1 cellular context compared by ENCODE assay signal in genomic region chr2:71060871-71061270, GRCh38.
TF ChIP-seq lines count a peak whose summit lies in the region.

No MANE protein-coding gene starts in this region.

TF ChIP-seq in GM12878, 131 proteins besides CTCF, POLR2A, EP300 and RAD21 (continued from another document):
- TF ChIP-seq, protein P1, sequence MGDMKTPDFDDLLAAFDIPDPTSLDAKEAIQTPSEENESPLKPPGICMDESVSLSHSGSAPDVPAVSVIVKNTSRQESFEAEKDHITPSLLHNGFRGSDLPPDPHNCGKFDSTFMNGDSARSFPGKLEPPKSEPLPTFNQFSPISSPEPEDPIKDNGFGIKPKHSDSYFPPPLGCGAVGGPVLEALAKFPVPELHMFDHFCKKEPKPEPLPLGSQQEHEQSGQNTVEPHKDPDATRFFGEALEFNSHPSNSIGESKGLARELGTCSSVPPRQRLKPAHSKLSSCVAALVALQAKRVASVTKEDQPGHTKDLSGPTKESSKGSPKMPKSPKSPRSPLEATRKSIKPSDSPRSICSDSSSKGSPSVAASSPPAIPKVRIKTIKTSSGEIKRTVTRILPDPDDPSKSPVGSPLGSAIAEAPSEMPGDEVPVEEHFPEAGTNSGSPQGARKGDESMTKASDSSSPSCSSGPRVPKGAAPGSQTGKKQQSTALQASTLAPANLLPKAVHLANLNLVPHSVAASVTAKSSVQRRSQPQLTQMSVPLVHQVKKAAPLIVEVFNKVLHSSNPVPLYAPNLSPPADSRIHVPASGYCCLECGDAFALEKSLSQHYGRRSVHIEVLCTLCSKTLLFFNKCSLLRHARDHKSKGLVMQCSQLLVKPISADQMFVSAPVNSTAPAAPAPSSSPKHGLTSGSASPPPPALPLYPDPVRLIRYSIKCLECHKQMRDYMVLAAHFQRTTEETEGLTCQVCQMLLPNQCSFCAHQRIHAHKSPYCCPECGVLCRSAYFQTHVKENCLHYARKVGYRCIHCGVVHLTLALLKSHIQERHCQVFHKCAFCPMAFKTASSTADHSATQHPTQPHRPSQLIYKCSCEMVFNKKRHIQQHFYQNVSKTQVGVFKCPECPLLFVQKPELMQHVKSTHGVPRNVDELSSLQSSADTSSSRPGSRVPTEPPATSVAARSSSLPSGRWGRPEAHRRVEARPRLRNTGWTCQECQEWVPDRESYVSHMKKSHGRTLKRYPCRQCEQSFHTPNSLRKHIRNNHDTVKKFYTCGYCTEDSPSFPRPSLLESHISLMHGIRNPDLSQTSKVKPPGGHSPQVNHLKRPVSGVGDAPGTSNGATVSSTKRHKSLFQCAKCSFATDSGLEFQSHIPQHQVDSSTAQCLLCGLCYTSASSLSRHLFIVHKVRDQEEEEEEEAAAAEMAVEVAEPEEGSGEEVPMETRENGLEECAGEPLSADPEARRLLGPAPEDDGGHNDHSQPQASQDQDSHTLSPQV (IDR thresholded peaks at IDR 0.05), result no peak
- TF ChIP-seq CBX3 (IDR thresholded peaks at IDR 0.05; ENCODE audit: borderline replicate concordance, low read depth) (no peak), POLR2AphosphoS2 (IDR thresholded peaks at IDR 0.05; ENCODE audit: low read depth, low read length) (no peak), ZBED1 (IDR thresholded peaks at IDR 0.05; ENCODE audit: borderline replicate concordance) (no peak)
- TF ChIP-seq, protein P2, sequence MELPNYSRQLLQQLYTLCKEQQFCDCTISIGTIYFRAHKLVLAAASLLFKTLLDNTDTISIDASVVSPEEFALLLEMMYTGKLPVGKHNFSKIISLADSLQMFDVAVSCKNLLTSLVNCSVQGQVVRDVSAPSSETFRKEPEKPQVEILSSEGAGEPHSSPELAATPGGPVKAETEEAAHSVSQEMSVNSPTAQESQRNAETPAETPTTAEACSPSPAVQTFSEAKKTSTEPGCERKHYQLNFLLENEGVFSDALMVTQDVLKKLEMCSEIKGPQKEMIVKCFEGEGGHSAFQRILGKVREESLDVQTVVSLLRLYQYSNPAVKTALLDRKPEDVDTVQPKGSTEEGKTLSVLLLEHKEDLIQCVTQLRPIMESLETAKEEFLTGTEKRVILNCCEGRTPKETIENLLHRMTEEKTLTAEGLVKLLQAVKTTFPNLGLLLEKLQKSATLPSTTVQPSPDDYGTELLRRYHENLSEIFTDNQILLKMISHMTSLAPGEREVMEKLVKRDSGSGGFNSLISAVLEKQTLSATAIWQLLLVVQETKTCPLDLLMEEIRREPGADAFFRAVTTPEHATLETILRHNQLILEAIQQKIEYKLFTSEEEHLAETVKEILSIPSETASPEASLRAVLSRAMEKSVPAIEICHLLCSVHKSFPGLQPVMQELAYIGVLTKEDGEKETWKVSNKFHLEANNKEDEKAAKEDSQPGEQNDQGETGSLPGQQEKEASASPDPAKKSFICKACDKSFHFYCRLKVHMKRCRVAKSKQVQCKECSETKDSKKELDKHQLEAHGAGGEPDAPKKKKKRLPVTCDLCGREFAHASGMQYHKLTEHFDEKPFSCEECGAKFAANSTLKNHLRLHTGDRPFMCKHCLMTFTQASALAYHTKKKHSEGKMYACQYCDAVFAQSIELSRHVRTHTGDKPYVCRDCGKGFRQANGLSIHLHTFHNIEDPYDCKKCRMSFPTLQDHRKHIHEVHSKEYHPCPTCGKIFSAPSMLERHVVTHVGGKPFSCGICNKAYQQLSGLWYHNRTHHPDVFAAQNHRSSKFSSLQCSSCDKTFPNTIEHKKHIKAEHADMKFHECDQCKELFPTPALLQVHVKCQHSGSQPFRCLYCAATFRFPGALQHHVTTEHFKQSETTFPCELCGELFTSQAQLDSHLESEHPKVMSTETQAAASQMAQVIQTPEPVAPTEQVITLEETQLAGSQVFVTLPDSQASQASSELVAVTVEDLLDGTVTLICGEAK (IDR thresholded peaks at IDR 0.05; ENCODE audit: borderline replicate concordance), result no peak
